8 cellular contexts compared by ENCODE assay signal in the genomic region with DNA sequence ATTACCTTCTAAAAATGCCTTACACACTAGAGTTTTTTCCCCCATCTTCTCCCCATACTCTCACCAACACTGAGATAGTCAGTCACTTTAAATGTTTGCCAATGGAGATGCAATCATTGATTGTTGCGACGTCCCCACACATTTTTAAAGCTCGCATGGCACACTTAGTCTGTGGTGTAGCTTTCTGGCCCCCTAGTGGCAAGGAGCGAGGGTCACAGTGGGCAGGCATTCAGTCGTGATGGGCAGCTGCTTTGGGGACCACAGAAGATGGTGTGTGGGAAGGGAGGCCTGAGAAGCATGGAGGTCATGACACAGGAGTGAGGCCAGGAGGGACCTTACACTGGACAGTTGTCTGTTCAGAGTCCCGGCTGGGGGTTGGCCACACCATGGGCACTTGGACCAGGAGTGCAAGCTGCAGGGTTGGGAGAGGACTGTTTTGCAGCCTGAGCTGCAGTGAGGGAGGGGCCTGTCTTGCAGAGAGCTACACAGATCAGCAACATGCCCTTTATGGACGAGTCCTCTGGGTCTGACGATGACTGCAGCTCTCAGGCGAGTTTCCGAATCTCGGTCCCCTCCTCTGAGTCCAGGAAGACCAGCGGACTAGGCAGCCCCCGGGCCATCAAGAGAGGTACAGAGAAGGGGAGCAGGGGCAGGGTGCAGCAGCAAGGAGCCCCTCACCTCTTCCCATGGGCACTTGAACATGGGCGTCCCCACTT. TPM values are rescaled to one million over a fixed set of nuclear protein-coding genes. Genes with fewer than 3 reads are reported as not detected.
DNase-seq lines count a peak whose midpoint lies in the region; FAIRE-seq and TF ChIP-seq lines count a peak whose summit lies in the region.

No MANE protein-coding gene starts in this region.

- in situ Hi-C loops in GM13976 (cut with MboI; ENCODE audit: low sequenced_read_pairs, unreplicated experiment) = no loop called here

- H3K4me3 ChIP-seq in A673 (ENCODE audit: low read depth, low read length, poor library complexity, severe bottlenecking) = no peak overlapping the region
- H3K4me3 ChIP-seq in Karpas-422 (ENCODE audit: low read length) = no peak overlapping the region
- H3K4me3 ChIP-seq in prostate gland = no peak overlapping the region

- WGBS in prostate gland = 37% methylated on average over 12 of the region's 14 CpGs

- no peak overlapping the region for H3K9ac ChIP-seq in Karpas-422 (ENCODE audit: low read length)

- POLR2A ChIA-PET in A673 (lab: Charles Lee; ENCODE audit: low non-redundant PET) = interaction anchor here (0.6 kb wide), 1 partner anchor 28 kb away, joined by 3 read pairs; a partner anchor contains a TSS

- H3K27me3 Mint-ChIP-seq in activated naive CD4-positive, alpha-beta T cell treated with anti-CD3 and anti-CD28 coated beads for 36 hours (ENCODE audit: low read depth) = no peaks in the 10 kb centered on the region
- H3K27me3 Mint-ChIP-seq in glutamatergic neuron (ENCODE audit: unreplicated experiment) = peaks cover 2% of the 10 kb centered on the region

- H3K79me2 ChIP-seq in Karpas-422 (ENCODE audit: low read length) = no peaks in the 10 kb centered on the region

- no TSS peak for BruUV-seq in A673 (replicated peaks; lab: Mats Ljungman, UMichigan)

- no peaks in the 10 kb centered on the region for H3K36me3 ChIP-seq in A673 (ENCODE audit: insufficient read depth, low read length, poor library complexity, severe bottlenecking)
- H3K36me3 ChIP-seq in Karpas-422 (ENCODE audit: insufficient read depth, low read length) = no peaks in the 10 kb centered on the region
- H3K36me3 ChIP-seq in prostate gland = no peaks in the 10 kb centered on the region

- H3K27me3 ChIP-seq in A673 (replicated peaks; ENCODE audit: insufficient read depth, low read depth, low read length, poor library complexity) = no peaks in the 10 kb centered on the region
- H3K27me3 ChIP-seq in Karpas-422 (ENCODE audit: low read length) = no peaks in the 10 kb centered on the region
- H3K27me3 ChIP-seq in prostate gland (replicated peaks; ENCODE audit: insufficient read depth) = no peaks in the 10 kb centered on the region

- H3K4me3 Mint-ChIP-seq in activated naive CD4-positive, alpha-beta T cell treated with anti-CD3 and anti-CD28 coated beads for 36 hours = no peak overlapping the region
- H3K4me3 Mint-ChIP-seq in glutamatergic neuron (ENCODE audit: unreplicated experiment) = no peak overlapping the region

- TF ChIP-seq CTCF in A673 (conservative IDR thresholded peaks at IDR 0.05; ENCODE audit: low read depth, low read length) (peak; percentile 95), GM13976 (IDR thresholded peaks at IDR 0.05; ENCODE audit: borderline replicate concordance, control extremely low read depth, extremely low read depth, insufficient read depth, missing control alignments) (peak; percentile 90), glutamatergic neuron (IDR thresholded peaks at IDR 0.05; ENCODE audit: partially characterized antibody, unreplicated experiment) (peak; percentile 87), prostate gland (IDR thresholded peaks at IDR 0.05) (peak; percentile 71 to 87 (median 84))

- H3K9me3 Mint-ChIP-seq in activated naive CD4-positive, alpha-beta T cell treated with anti-CD3 and anti-CD28 coated beads for 36 hours = no peaks in the 10 kb centered on the region
- H3K9me3 Mint-ChIP-seq in glutamatergic neuron (ENCODE audit: unreplicated experiment) = peaks cover 3% of the 10 kb centered on the region

- no peaks in the 10 kb centered on the region for H3K9me3 ChIP-seq in A673 (ENCODE audit: low read depth, low read length, poor library complexity, severe bottlenecking)
- H3K9me3 ChIP-seq in Karpas-422 (ENCODE audit: low read length) = no peaks in the 10 kb centered on the region
- no peaks in the 10 kb centered on the region for H3K9me3 ChIP-seq in prostate gland

- DNase-seq in A673 (ENCODE audit: low spot score) (peak; percentile 65), GM13976 (ENCODE audit: low spot score) (peak; percentile 83), Karpas-422 (peak; percentile 92), SK-N-DZ (ENCODE audit: low spot score) (peak; percentile 65), glutamatergic neuron (peak; percentile 84), prostate gland (ENCODE audit: low spot score) (peak; percentile 64), urothelium cell line (ENCODE audit: low spot score) (peak; percentile 88)
- DNase-seq in activated naive CD4-positive, alpha-beta T cell treated with anti-CD3 and anti-CD28 coated beads for 36 hours = peak; percentile 84

- H3K4me1 ChIP-seq in A673 (ENCODE audit: insufficient read depth, low read length, poor library complexity, severe bottlenecking) (no peaks in the 10 kb centered on the region), Karpas-422 (ENCODE audit: low read length) (peaks cover 5% of the 10 kb centered on the region), prostate gland (replicated peaks) (no peaks in the 10 kb centered on the region)

- no peaks in the 10 kb centered on the region for H3K9me2 ChIP-seq in Karpas-422 (replicated peaks; ENCODE audit: insufficient read depth, low read length)

- no peak for TF ChIP-seq POLR2A in prostate gland (IDR thresholded peaks at IDR 0.05)

- FAIRE-seq in urothelium cell line (lab: Jason Lieb, UNC) = peak; percentile 99

- H3K27ac ChIP-seq in A673 (ENCODE audit: low read depth, low read length, poor library complexity, severe bottlenecking) (no peak overlapping the region), Karpas-422 (ENCODE audit: low read length) (no peak overlapping the region), prostate gland (no peak overlapping the region)

- intact Hi-C loops in A673 (cut with micrococcal nuclease; ENCODE audit: unreplicated experiment) = loop anchor here (1.0 to 5.0 kb wide), 3 partner anchors 45 to 404 kb away; no protein-coding TSS in a partner anchor
- intact Hi-C loops in activated naive CD4-positive, alpha-beta T cell treated with anti-CD3 and anti-CD28 coated beads for 36 hours (cut with micrococcal nuclease) = loop anchor here (1.0 kb wide), 2 partner anchors 45 to 144 kb away; no protein-coding TSS in a partner anchor
- intact Hi-C loops in prostate gland (cut with DNase I) = loop anchor here (1.0 to 2.0 kb wide), 2 partner anchors 45 to 144 kb away; no protein-coding TSS in a partner anchor

- CTCF ChIA-PET in A673 (lab: Charles Lee) = interaction anchor here (1.0 to 2.5 kb wide), 9 partner anchors 10 to 151 kb away, joined by 3 to 16 read pairs (median 5); a partner anchor contains a TSS
- CTCF ChIA-PET in activated naive CD4-positive, alpha-beta T cell treated with anti-CD3 and anti-CD28 coated beads for 36 hours (lab: Charles Lee) = interaction anchor here (0.6 to 8.4 kb wide), 58 partner anchors 9 to 1861 kb away, joined by 3 to 191 read pairs (median 4); a partner anchor contains a TSS

- H2AFZ ChIP-seq in Karpas-422 (ENCODE audit: low read length) = no peak overlapping the region

- H3K4me1 Mint-ChIP-seq in activated naive CD4-positive, alpha-beta T cell treated with anti-CD3 and anti-CD28 coated beads for 36 hours (ENCODE audit: low read depth) = no peaks in the 10 kb centered on the region
- H3K4me1 Mint-ChIP-seq in glutamatergic neuron (ENCODE audit: low read depth, unreplicated experiment) = peaks cover 9% of the 10 kb centered on the region

- H3K4me2 ChIP-seq in Karpas-422 (ENCODE audit: low read depth, low read length, poor library complexity, severe bottlenecking) = no peak overlapping the region

- H4K20me1 ChIP-seq in Karpas-422 (ENCODE audit: insufficient read depth, low read depth, low read length) = no peaks in the 10 kb centered on the region

- H3K36me3 Mint-ChIP-seq in activated naive CD4-positive, alpha-beta T cell treated with anti-CD3 and anti-CD28 coated beads for 36 hours (ENCODE audit: low read depth) = no peaks in the 10 kb centered on the region
- peaks cover 4% of the 10 kb centered on the region for H3K36me3 Mint-ChIP-seq in glutamatergic neuron (ENCODE audit: unreplicated experiment)

- no peak overlapping the region for H3K27ac Mint-ChIP-seq in activated naive CD4-positive, alpha-beta T cell treated with anti-CD3 and anti-CD28 coated beads for 36 hours
- no peak overlapping the region for H3K27ac Mint-ChIP-seq in glutamatergic neuron (ENCODE audit: unreplicated experiment)

RNA-seq across cellular contexts. Expression of a gene that starts 28.6 kb away (rescaled TPM):
- total RNA-seq in A673 (2021) = 25.7 TPM in 2 replicates
- total RNA-seq in Karpas-422 (2014; rRNA removed; shearing (Covaris generic); ENCODE audit: low replicate concordance) = 76.5 and 112 TPM in 2 replicates
- 37.4 and 45.8 TPM in 2 replicates for polyA plus RNA-seq in SK-N-DZ (2014; cell fraction: cytosol; rRNA removed)
- 45.1 and 55.3 TPM in 2 replicates for polyA plus RNA-seq in SK-N-DZ (2014; cell fraction: nucleus; rRNA removed)
- total RNA-seq in activated naive CD4-positive, alpha-beta T cell treated with anti-CD3 and anti-CD28 coated beads for 36 hours = 10 to 100 TPM; 11.9 to 12.4 TPM
- total RNA-seq in glutamatergic neuron (ENCODE audit: unreplicated experiment) = 24.3 TPM
- total RNA-seq in prostate gland = 100 to 1,000 TPM in 1 of 2 donors, 10 to 100 TPM in 1; 41.5 to 128 TPM

RNA-seq across cellular contexts. Expression of a gene that starts 38.3 kb away (rescaled TPM):
- total RNA-seq in A673 (2021) = 8.9 and 13.7 TPM in 2 replicates
- total RNA-seq in Karpas-422 (2014; rRNA removed; shearing (Covaris generic); ENCODE audit: low replicate concordance) = 0.83 and 3.7 TPM in 2 replicates
- polyA plus RNA-seq in SK-N-DZ (2014; cell fraction: cytosol; rRNA removed) = 1.4 and 1.5 TPM in 2 replicates
- polyA plus RNA-seq in SK-N-DZ (2014; cell fraction: nucleus; rRNA removed) = 2.0 and 9.4 TPM in 2 replicates
- 1 to 10 TPM; 2.2 to 2.5 TPM for total RNA-seq in activated naive CD4-positive, alpha-beta T cell treated with anti-CD3 and anti-CD28 coated beads for 36 hours
- 32.4 TPM for total RNA-seq in glutamatergic neuron (ENCODE audit: unreplicated experiment)
- total RNA-seq in prostate gland = 10 to 100 TPM; 57.9 to 92.7 TPM

RNA-seq across cellular contexts. Expression of a gene that starts 48.3 kb away (rescaled TPM):
- total RNA-seq in A673 (2021) (32.1 and 35.6 TPM in 2 replicates), glutamatergic neuron (ENCODE audit: unreplicated experiment) (78.7 TPM), prostate gland (100 to 1,000 TPM in 1 of 2 donors, 10 to 100 TPM in 1; 31.9 to 565 TPM)
- 6.0 and 17.7 TPM in 2 replicates for total RNA-seq in Karpas-422 (2014; rRNA removed; shearing (Covaris generic); ENCODE audit: low replicate concordance)
- 20.7 and 22.2 TPM in 2 replicates for polyA plus RNA-seq in SK-N-DZ (2014; cell fraction: cytosol; rRNA removed)
- polyA plus RNA-seq in SK-N-DZ (2014; cell fraction: nucleus; rRNA removed) = 14.2 and 20.2 TPM in 2 replicates
- 10 to 100 TPM; 20.3 to 20.8 TPM for total RNA-seq in activated naive CD4-positive, alpha-beta T cell treated with anti-CD3 and anti-CD28 coated beads for 36 hours
